1 cellular context compared by ENCODE assay signal in the genomic region with DNA sequence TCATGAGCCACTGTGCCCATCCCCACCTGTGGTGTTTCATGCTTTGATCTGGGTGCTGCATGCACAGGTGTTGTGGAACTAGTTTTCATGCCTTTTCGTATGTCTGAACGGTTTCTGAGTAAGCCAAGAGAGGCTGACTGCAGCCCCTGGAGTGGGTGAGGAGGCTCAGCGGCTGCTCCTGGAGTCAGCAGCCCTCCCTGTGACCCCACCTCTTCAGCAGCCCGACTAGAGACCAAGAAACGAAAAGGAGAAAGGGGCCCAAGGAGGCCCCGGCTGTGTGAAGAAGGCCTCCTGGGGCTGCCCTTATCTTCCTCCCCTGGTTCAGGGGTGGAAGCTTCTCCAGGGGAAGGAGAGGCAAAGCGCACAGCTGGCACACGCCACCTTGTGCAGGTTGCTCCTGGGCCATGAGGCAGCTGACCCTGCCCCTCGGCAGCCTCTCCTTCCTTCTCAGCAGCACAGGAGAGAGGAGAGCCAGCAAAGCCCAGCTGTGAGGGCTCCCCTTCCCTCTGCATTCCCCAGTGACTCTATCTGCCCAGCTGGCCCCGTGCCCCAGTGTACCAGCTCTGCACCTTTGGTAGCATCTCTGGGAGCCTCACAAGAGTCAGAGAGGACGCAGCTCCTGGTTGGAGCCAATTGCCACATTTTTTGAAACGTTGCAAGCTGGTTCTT.
TF ChIP-seq lines count a peak whose summit lies in the region.

No MANE protein-coding gene starts in this region.

TF ChIP-seq in H1, 55 proteins besides CTCF, POLR2A, EP300 and RAD21:
- TF ChIP-seq TAF7 (optimal IDR thresholded peaks at IDR 0.05; ENCODE audit: borderline replicate concordance, low read depth, low read length) (no peak), GTF2F1 (IDR thresholded peaks at IDR 0.05; ENCODE audit: borderline replicate concordance, low read depth, low read length) (no peak)
- TF ChIP-seq, protein P1, sequence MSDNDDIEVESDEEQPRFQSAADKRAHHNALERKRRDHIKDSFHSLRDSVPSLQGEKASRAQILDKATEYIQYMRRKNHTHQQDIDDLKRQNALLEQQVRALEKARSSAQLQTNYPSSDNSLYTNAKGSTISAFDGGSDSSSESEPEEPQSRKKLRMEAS (IDR thresholded peaks at IDR 0.05) = 0 out of 2 replicates have a peak, but pooled peaks have one; percentile 39
